Comparison of ENCODE assay signal across 5 cellular contexts in the genomic region with DNA sequence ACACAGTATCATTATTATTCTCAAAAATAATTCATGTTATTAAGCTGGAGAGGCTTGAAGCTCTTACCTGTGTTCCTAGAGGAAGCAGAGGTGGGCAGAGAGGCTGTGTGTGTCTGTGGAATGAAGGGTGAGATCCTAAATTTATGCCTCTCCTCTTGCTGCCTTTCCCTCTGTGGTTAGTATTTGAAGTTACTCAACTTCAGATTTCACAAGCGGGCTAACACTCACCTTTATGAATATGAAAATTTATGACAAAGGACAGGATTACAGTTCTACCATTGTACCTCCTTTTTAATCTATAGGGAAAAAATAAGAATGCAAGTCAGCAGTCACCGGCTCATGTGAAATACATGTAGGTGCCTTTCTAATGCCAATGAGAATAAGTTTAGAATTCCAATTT. TPM values are rescaled to one million over a fixed set of nuclear protein-coding genes. Genes with fewer than 3 reads are reported as not detected.
"Had no signal": no experiment of that assay in that cellular context is flagged by ENCODE, and none has a peak within 500 bp of the region (broad histone marks: within the 10 kb centered on the region; RNA-seq: fewer than 3 reads in every experiment).

A gene (minus strand): TSS at position 115 of the 400 bp plus-strand sequence. CDS start 679 bp downstream, outside the sequence.

RNA-seq across cellular contexts. Expression of the gene that starts here (rescaled TPM):
- total RNA-seq: HepG2, IMR-90, OCI-LY7, Right ventricle myocardium inferior, SJCRH30 had no signal
- polyA plus RNA-seq: HepG2, IMR-90 had no signal
